22 cellular contexts compared by ENCODE assay signal in genomic region chr18:40583671-40584070, GRCh38.
A peak's percentile ranks its signal among the peaks of the same experiment; 100 is the strongest.
DNase-seq lines count a peak whose midpoint lies in the region; ATAC-seq, FAIRE-seq and TF ChIP-seq lines count a peak whose summit lies in the region.
"Had no signal": no experiment of that assay in that cellular context is flagged by ENCODE, and none has a peak within 500 bp of the region (broad histone marks: within the 10 kb centered on the region; RNA-seq: fewer than 3 reads in every experiment).

No MANE protein-coding gene starts in this region.

- H3K9me3 ChIP-seq in lower lobe of right lung: no peaks in the 10 kb centered on the region
- no peaks in the 10 kb centered on the region for H3K9me3 ChIP-seq in neural progenitor cell (ENCODE audit: low read depth)
- H3K9me3 ChIP-seq: BLaER1, Caco-2 had no signal

- no peaks in the 10 kb centered on the region for H4K20me1 ChIP-seq in GM23338 (replicated peaks; ENCODE audit: insufficient read depth)
- no peaks in the 10 kb centered on the region for H4K20me1 ChIP-seq in neural progenitor cell (ENCODE audit: low read depth)
- H4K20me1 ChIP-seq: BLaER1 had no signal

- no peak for ATAC-seq in GM23338
- no peak for ATAC-seq in lower lobe of right lung
- no peak for ATAC-seq in natural killer cell
- no peak for ATAC-seq in GM18517 (IDR thresholded peaks at IDR 0.05; ENCODE audit: unreplicated experiment)
- ATAC-seq: CD8-positive, alpha-beta T cell; HCT116 had no signal

- no peaks in the 10 kb centered on the region for H3K27me3 ChIP-seq in GM23338 (ENCODE audit: insufficient read depth)
- no peaks in the 10 kb centered on the region for H3K27me3 ChIP-seq in bronchial epithelial cell (ENCODE audit: control insufficient read depth, insufficient read depth, low read length)
- no peaks in the 10 kb centered on the region for H3K27me3 ChIP-seq in lower lobe of right lung (ENCODE audit: low read depth)
- H3K27me3 ChIP-seq in neural progenitor cell: no peaks in the 10 kb centered on the region
- H3K27me3 ChIP-seq: BLaER1 had no signal

- intact Hi-C loops in lower lobe of right lung (cut with DNase I): no loop called here
- intact Hi-C loops in natural killer cell (cut with micrococcal nuclease): no loop called here

- H3K4me1 ChIP-seq in GM23338 (ENCODE audit: insufficient read depth) (no peaks in the 10 kb centered on the region), lower lobe of right lung (no peaks in the 10 kb centered on the region), neural progenitor cell (peaks cover 5% of the 10 kb centered on the region)
- H3K4me1 ChIP-seq: BLaER1, Caco-2 had no signal

- no peak overlapping the region for H3K27ac ChIP-seq in GM23338 (ENCODE audit: low read depth)
- no peak overlapping the region for H3K27ac ChIP-seq in lower lobe of right lung
- H3K27ac ChIP-seq in neural progenitor cell: no peak overlapping the region
- H3K27ac ChIP-seq: 22Rv1, BLaER1, C4-2B had no signal

- H3K4me1 Mint-ChIP-seq in GM23338 (no peaks in the 10 kb centered on the region), neural progenitor cell (no peaks in the 10 kb centered on the region), natural killer cell (no peaks in the 10 kb centered on the region)
- H3K4me1 Mint-ChIP-seq: B cell; CD4-positive, CD25-positive, alpha-beta regulatory T cell; H9 had no signal

- peak; percentile 83 for FAIRE-seq in bronchial epithelial cell (lab: Jason Lieb, UNC)
- FAIRE-seq: A204.1, G401.6, GM12892 had no signal

- peaks cover 5% of the 10 kb centered on the region; the same call in 2 of the 3 replicates for H3K36me3 Mint-ChIP-seq in GM23338 (ENCODE audit: low read depth)
- H3K36me3 Mint-ChIP-seq in neural progenitor cell: no peaks in the 10 kb centered on the region
- H3K36me3 Mint-ChIP-seq in natural killer cell: no peaks in the 10 kb centered on the region
- H3K36me3 Mint-ChIP-seq: CD4-positive, CD25-positive, alpha-beta regulatory T cell; CD8-positive, alpha-beta T cell had no signal

- H3K4me3 Mint-ChIP-seq in GM23338 (no peak overlapping the region), neural progenitor cell (no peak overlapping the region), natural killer cell (no peak overlapping the region)
- H3K4me3 Mint-ChIP-seq: B cell; CD4-positive, CD25-positive, alpha-beta regulatory T cell; CD8-positive, alpha-beta T cell; H9 had no signal

- H3K4me3 ChIP-seq in GM23338 (no peak overlapping the region), bronchial epithelial cell (ENCODE audit: low read depth, low read length) (no peak overlapping the region), lower lobe of right lung (no peak overlapping the region), neural progenitor cell (no peak overlapping the region)
- H3K4me3 ChIP-seq: BLaER1 had no signal

- H3K9me3 Mint-ChIP-seq in GM23338 (peaks cover 10% of the 10 kb centered on the region), neural progenitor cell (peaks cover 5% of the 10 kb centered on the region), natural killer cell (peaks cover 5 to 13% of the 10 kb centered on the region in 2 donors)

- H3K36me3 ChIP-seq in GM23338 (ENCODE audit: insufficient read depth) (peaks cover 7% of the 10 kb centered on the region), bronchial epithelial cell (ENCODE audit: control insufficient read depth, insufficient read depth, low read length) (no peaks in the 10 kb centered on the region), lower lobe of right lung (no peaks in the 10 kb centered on the region), neural progenitor cell (no peaks in the 10 kb centered on the region)
- H3K36me3 ChIP-seq: BLaER1 had no signal

- no peaks in the 10 kb centered on the region for H3F3A ChIP-seq in GM23338 (replicated peaks; ENCODE audit: low read depth)
- no peaks in the 10 kb centered on the region for H3F3A ChIP-seq in neural progenitor cell (ENCODE audit: low read depth)

- H3K79me2 ChIP-seq in GM23338 (replicated peaks; ENCODE audit: insufficient read depth) (no peaks in the 10 kb centered on the region), neural progenitor cell (ENCODE audit: low read depth) (no peaks in the 10 kb centered on the region)

- DNase-seq in GM23338 (ENCODE audit: low spot score) (no peak), bronchial epithelial cell (ENCODE audit: low read depth) (no peak), lower lobe of right lung (peak; percentile 13), neural progenitor cell (ENCODE audit: low spot score) (no peak), natural killer cell (no peak), OCI-M2 (lab: John Stamatoyannopoulos, UW; ENCODE audit: unreplicated experiment) (no peak), middle frontal gyrus (ENCODE audit: extremely low spot score, low spot score) (no peak)
- DNase-seq: Caco-2; CD4-positive, CD25-positive, alpha-beta regulatory T cell; CD8-positive, alpha-beta T cell; DMS153; DND-41; H9 had no signal

- H3K9me2 ChIP-seq in GM23338 (ENCODE audit: insufficient read depth): no peaks in the 10 kb centered on the region

- no peak overlapping the region for H3K4me2 ChIP-seq in GM23338
- H3K4me2 ChIP-seq in neural progenitor cell: no peak overlapping the region
- H3K4me2 ChIP-seq: BLaER1 had no signal

- no peak overlapping the region for H3K9ac ChIP-seq in neural progenitor cell
- H3K9ac ChIP-seq: BLaER1 had no signal

- H3K27ac Mint-ChIP-seq in GM23338: no peak overlapping the region
- H3K27ac Mint-ChIP-seq in neural progenitor cell: peak overlapping the region; percentile 46
- H3K27ac Mint-ChIP-seq in natural killer cell: no peak overlapping the region
- H3K27ac Mint-ChIP-seq: B cell; CD4-positive, CD25-positive, alpha-beta regulatory T cell; CD8-positive, alpha-beta T cell had no signal

- peak overlapping the region; percentile 64; the same call in 1 of the 2 replicates for H2AFZ ChIP-seq in GM23338
- H2AFZ ChIP-seq in neural progenitor cell (replicated peaks): no peak overlapping the region

- no peak for TF ChIP-seq CTCF in GM23338 (conservative IDR thresholded peaks at IDR 0.05; ENCODE audit: low read depth in 2 of 2)
- no peak for TF ChIP-seq CTCF in bronchial epithelial cell (IDR thresholded peaks at IDR 0.05; ENCODE audit: insufficient read depth, low read length, severe bottlenecking)
- no peak for TF ChIP-seq CTCF in lower lobe of right lung (IDR thresholded peaks at IDR 0.05)
- TF ChIP-seq CTCF in neural progenitor cell (IDR thresholded peaks at IDR 0.05): no peak
- TF ChIP-seq CTCF in natural killer cell (IDR thresholded peaks at IDR 0.05): no peak

- H3K27me3 Mint-ChIP-seq in GM23338 (ENCODE audit: insufficient read depth, low read depth, poor library complexity) (no peaks in the 10 kb centered on the region), neural progenitor cell (ENCODE audit: insufficient read depth, low read depth) (no peaks in the 10 kb centered on the region), natural killer cell (ENCODE audit: low read depth in 2 of 2) (no peaks in the 10 kb centered on the region)
- H3K27me3 Mint-ChIP-seq: B cell; CD4-positive, CD25-positive, alpha-beta regulatory T cell had no signal

TF ChIP-seq in GM23338, 12 proteins besides CTCF, POLR2A, EP300 and RAD21 (continues in another document):
- no peak for TF ChIP-seq JUNB (IDR thresholded peaks at IDR 0.05; ENCODE audit: unreplicated experiment)
